In genomic region chr5:100827481-100827889, GRCh38 we compare ENCODE assay signal across 7 cellular contexts.
DNase-seq lines count a peak whose midpoint lies in the region; ATAC-seq lines count a peak whose summit lies in the region.

No MANE protein-coding gene starts in this region.

- H3K4me1 Mint-ChIP-seq in activated T-helper 2 cell treated with anti-CD3 and anti-CD28 coated beads, Interferon-gamma antibody, Interleukin-2, Interleukin-4, amounts not matched to agents 10 μg/mL and 5 μg/mL and 100 μg/mL, durations not matched to agents 14 hours and 24 hours and 36 hours (ENCODE audit: low read depth) = peaks cover 40% of the 10 kb centered on the region
- H3K4me1 Mint-ChIP-seq in naive thymus-derived CD8-positive, alpha-beta T cell = peaks cover 14 to 36% (median 27%) of the 10 kb centered on the region in 4 donors
- H3K4me1 Mint-ChIP-seq in activated naive CD4-positive, alpha-beta T cell treated with anti-CD3 and anti-CD28 coated beads, Interleukin-2, amount 10 ng/mL, durations not matched to agents 7 days and 5 days = peaks cover 11% of the 10 kb centered on the region

- no peak overlapping the region for H3K4me3 Mint-ChIP-seq in activated T-helper 2 cell treated with anti-CD3 and anti-CD28 coated beads, Interferon-gamma antibody, Interleukin-2, Interleukin-4, amounts not matched to agents 10 μg/mL and 5 μg/mL and 100 μg/mL, durations not matched to agents 14 hours and 24 hours and 36 hours (ENCODE audit: low read depth)
- H3K4me3 Mint-ChIP-seq in naive thymus-derived CD8-positive, alpha-beta T cell = peak overlapping the region in 1 of 10 donors; percentile 32
- no peak overlapping the region for H3K4me3 Mint-ChIP-seq in activated naive CD4-positive, alpha-beta T cell treated with anti-CD3 and anti-CD28 coated beads, Interleukin-2, amount 10 ng/mL, durations not matched to agents 7 days and 5 days

- ATAC-seq in GM18519 (IDR thresholded peaks at IDR 0.05; ENCODE audit: low FRiP score, unreplicated experiment) = peak; percentile 11
- no peak for ATAC-seq in naive thymus-derived CD8-positive, alpha-beta T cell

- no peak overlapping the region for H3K27ac ChIP-seq in GM23248

- H3K27ac Mint-ChIP-seq in activated T-helper 2 cell treated with anti-CD3 and anti-CD28 coated beads, Interferon-gamma antibody, Interleukin-2, Interleukin-4, amounts not matched to agents 10 μg/mL and 5 μg/mL and 100 μg/mL, durations not matched to agents 14 hours and 24 hours and 36 hours = peak overlapping the region; percentile 79
- H3K27ac Mint-ChIP-seq in naive thymus-derived CD8-positive, alpha-beta T cell = peak overlapping the region in 6 of 10 donors; percentile 5 to 66 (median 30)
- H3K27ac Mint-ChIP-seq in activated naive CD4-positive, alpha-beta T cell treated with anti-CD3 and anti-CD28 coated beads, Interleukin-2, amount 10 ng/mL, durations not matched to agents 7 days and 5 days = no peak overlapping the region

- peak; percentile 16 for DNase-seq in GM23248
- DNase-seq in NCI-H1092 (lab: John Stamatoyannopoulos, UW) = peak; percentile 26
- DNase-seq in activated T-helper 2 cell treated with anti-CD3 and anti-CD28 coated beads, Interferon-gamma antibody, Interleukin-2, Interleukin-4, amounts not matched to agents 10 μg/mL and 5 μg/mL and 100 μg/mL, durations not matched to agents 14 hours and 24 hours and 36 hours (ENCODE audit: low spot score) = no peak
- DNase-seq in naive thymus-derived CD8-positive, alpha-beta T cell = no peak
- no peak for DNase-seq in stimulated activated CD4-positive, alpha-beta T cell treated with anti-CD3 and anti-CD28 coated beads, Interleukin-2, amount 100 ng/mL, for 48 hours
- no peak for DNase-seq in activated naive CD4-positive, alpha-beta T cell treated with anti-CD3 and anti-CD28 coated beads, Interleukin-2, amount 10 ng/mL, durations not matched to agents 7 days and 5 days

- 35 to 49% methylated on average over 2 of the region's 2 CpGs for WGBS in GM23248 (ENCODE audit: low coverage in 1 of 2, low lambda C conversion rate in 2 of 2, missing lambda C conversion rate in 2 of 2), 2 experiments

- no peaks in the 10 kb centered on the region for H3K36me3 ChIP-seq in GM23248 (ENCODE audit: low read depth)

- CTCF ChIA-PET in activated naive CD4-positive, alpha-beta T cell treated with anti-CD3 and anti-CD28 coated beads, Interleukin-2, amount 10 ng/mL, durations not matched to agents 7 days and 5 days (lab: Charles Lee) = interaction anchor here (1.5 kb wide), 1 partner anchor 12 kb away, joined by 3 read pairs; no protein-coding TSS in a partner anchor

- no peaks in the 10 kb centered on the region for H3F3A ChIP-seq in GM23248 (ENCODE audit: insufficient read depth)

- no peaks in the 10 kb centered on the region for H3K9me2 ChIP-seq in GM23248 (ENCODE audit: insufficient read depth)

- no peaks in the 10 kb centered on the region for H3K27me3 Mint-ChIP-seq in activated T-helper 2 cell treated with anti-CD3 and anti-CD28 coated beads, Interferon-gamma antibody, Interleukin-2, Interleukin-4, amounts not matched to agents 10 μg/mL and 5 μg/mL and 100 μg/mL, durations not matched to agents 14 hours and 24 hours and 36 hours (ENCODE audit: low read depth)
- no peaks in the 10 kb centered on the region for H3K27me3 Mint-ChIP-seq in naive thymus-derived CD8-positive, alpha-beta T cell
- no peaks in the 10 kb centered on the region for H3K27me3 Mint-ChIP-seq in activated naive CD4-positive, alpha-beta T cell treated with anti-CD3 and anti-CD28 coated beads, Interleukin-2, amount 10 ng/mL, durations not matched to agents 7 days and 5 days

- no peaks in the 10 kb centered on the region for H3K9me3 Mint-ChIP-seq in activated T-helper 2 cell treated with anti-CD3 and anti-CD28 coated beads, Interferon-gamma antibody, Interleukin-2, Interleukin-4, amounts not matched to agents 10 μg/mL and 5 μg/mL and 100 μg/mL, durations not matched to agents 14 hours and 24 hours and 36 hours
- peaks cover 0 to 3% (median 0%) of the 10 kb centered on the region in 9 donors for H3K9me3 Mint-ChIP-seq in naive thymus-derived CD8-positive, alpha-beta T cell
- H3K9me3 Mint-ChIP-seq in activated naive CD4-positive, alpha-beta T cell treated with anti-CD3 and anti-CD28 coated beads, Interleukin-2, amount 10 ng/mL, durations not matched to agents 7 days and 5 days = no peaks in the 10 kb centered on the region

- no peaks in the 10 kb centered on the region for H3K9me3 ChIP-seq in GM23248 (ENCODE audit: low read depth)

- intact Hi-C loops in activated T-helper 2 cell treated with anti-CD3 and anti-CD28 coated beads, Interferon-gamma antibody, Interleukin-2, Interleukin-4, amounts not matched to agents 10 μg/mL and 5 μg/mL and 100 μg/mL, durations not matched to agents 14 hours and 24 hours and 36 hours (cut with micrococcal nuclease) = loop anchor here (2.0 kb wide), 2 partner anchors 25 to 47 kb away; no protein-coding TSS in a partner anchor

- no peaks in the 10 kb centered on the region for H3K79me2 ChIP-seq in GM23248 (ENCODE audit: insufficient read depth)

- in situ Hi-C loops in GM23248 (cut with MboI) = no loop called here

- no peaks in the 10 kb centered on the region for H4K20me1 ChIP-seq in GM23248 (ENCODE audit: insufficient read depth)

- H3K27me3 ChIP-seq in GM23248 (replicated peaks; ENCODE audit: insufficient read depth) = no peaks in the 10 kb centered on the region

- peaks cover 53% of the 10 kb centered on the region for H3K36me3 Mint-ChIP-seq in activated T-helper 2 cell treated with anti-CD3 and anti-CD28 coated beads, Interferon-gamma antibody, Interleukin-2, Interleukin-4, amounts not matched to agents 10 μg/mL and 5 μg/mL and 100 μg/mL, durations not matched to agents 14 hours and 24 hours and 36 hours (ENCODE audit: low read depth)
- H3K36me3 Mint-ChIP-seq in naive thymus-derived CD8-positive, alpha-beta T cell = peaks cover 5 to 18% (median 18%) of the 10 kb centered on the region in 3 donors
- peaks cover 21% of the 10 kb centered on the region for H3K36me3 Mint-ChIP-seq in activated naive CD4-positive, alpha-beta T cell treated with anti-CD3 and anti-CD28 coated beads, Interleukin-2, amount 10 ng/mL, durations not matched to agents 7 days and 5 days

- H3K4me3 ChIP-seq in GM23248 = no peak overlapping the region

- H3K4me1 ChIP-seq in GM23248 (ENCODE audit: insufficient read depth) = no peaks in the 10 kb centered on the region

- POLR2A ChIA-PET in naive thymus-derived CD8-positive, alpha-beta T cell (lab: Charles Lee) = no interaction called here

- H3K4me2 ChIP-seq in GM23248 (ENCODE audit: unreplicated experiment) = no peak overlapping the region

- H3K9ac ChIP-seq in GM23248 = no peak overlapping the region

- no peak overlapping the region; the same call in 1 of the 2 replicates for H2AFZ ChIP-seq in GM23248

Comparison
In these comparisons a context has a peak if more than half of its experiments do, and no peak if none do; other contexts are left out.
1. DNase-seq: peak in GM23248 (single experiment) and NCI-H1092 (single experiment); none in activated T-helper 2 cell treated with anti-CD3 and anti-CD28 coated beads, Interferon-gamma antibody, Interleukin-2, Interleukin-4, amounts not matched to agents 10 μg/mL and 5 μg/mL and 100 μg/mL, durations not matched to agents 14 hours and 24 hours and 36 hours (single experiment), naive thymus-derived CD8-positive, alpha-beta T cell (0 of 10), stimulated activated CD4-positive, alpha-beta T cell treated with anti-CD3 and anti-CD28 coated beads, Interleukin-2, amount 100 ng/mL, for 48 hours (0 of 2) and activated naive CD4-positive, alpha-beta T cell treated with anti-CD3 and anti-CD28 coated beads, Interleukin-2, amount 10 ng/mL, durations not matched to agents 7 days and 5 days (single experiment).